In genomic region chr21:39060485-39061099, GRCh38 we compare ENCODE assay signal across 16 cellular contexts.
"Had no signal": no experiment of that assay in that cellular context is flagged by ENCODE, and none has a peak within 500 bp of the region (broad histone marks: within the 10 kb centered on the region; RNA-seq: fewer than 3 reads in every experiment).

No MANE protein-coding gene starts in this region.

- H3K4me1 Mint-ChIP-seq: immature natural killer cell, natural killer cell had no signal

- H3K36me3 Mint-ChIP-seq: activated CD4-positive, alpha-beta memory T cell treated with anti-CD3 and anti-CD28 coated beads for 36 hours; immature natural killer cell; natural killer cell; type B pancreatic cell had no signal

- H3K27ac Mint-ChIP-seq: activated CD4-positive, alpha-beta memory T cell treated with anti-CD3 and anti-CD28 coated beads for 36 hours; activated naive CD4-positive, alpha-beta T cell treated with anti-CD3 and anti-CD28 coated beads for 36 hours; activated T-cell treated with anti-CD3 and anti-CD28 coated beads, Interleukin-2, amount 50 U/mL, for 72 hours; immature natural killer cell; natural killer cell; type B pancreatic cell had no signal

- H3K9me3 Mint-ChIP-seq: activated CD4-positive, alpha-beta memory T cell treated with anti-CD3 and anti-CD28 coated beads for 36 hours; activated naive CD4-positive, alpha-beta T cell treated with anti-CD3 and anti-CD28 coated beads for 36 hours; activated T-cell treated with anti-CD3 and anti-CD28 coated beads, Interleukin-2, amount 50 U/mL, for 72 hours; immature natural killer cell; natural killer cell; type B pancreatic cell had no signal

- DNase-seq: activated CD4-positive, alpha-beta memory T cell treated with anti-CD3 and anti-CD28 coated beads for 36 hours; activated CD4-positive, alpha-beta T cell treated with anti-CD3 and anti-CD28 coated beads for 48 hours; activated CD4-positive, CD25-positive, alpha-beta regulatory T cell; activated effector memory CD4-positive, alpha-beta T cell treated with Interleukin-2 at 50 U/mL for 16 hours; activated naive CD4-positive, alpha-beta T cell treated with anti-CD3 and anti-CD28 coated beads for 36 hours; activated T-cell treated with anti-CD3 and anti-CD28 coated beads, Interleukin-2, amount 50 U/mL, for 72 hours; erythroblast; foreskin fibroblast; immature natural killer cell; left lung; natural killer cell; ovary; spleen; stimulated activated CD4-positive, alpha-beta T cell treated with anti-CD3 and anti-CD28 coated beads, Interleukin-4, amount 100 ng/mL, for 1 hour; stimulated activated naive CD4-positive, alpha-beta T cell had no signal

- H3K4me3 Mint-ChIP-seq: activated CD4-positive, alpha-beta memory T cell treated with anti-CD3 and anti-CD28 coated beads for 36 hours; activated naive CD4-positive, alpha-beta T cell treated with anti-CD3 and anti-CD28 coated beads for 36 hours; activated T-cell treated with anti-CD3 and anti-CD28 coated beads, Interleukin-2, amount 50 U/mL, for 72 hours; immature natural killer cell; natural killer cell; type B pancreatic cell had no signal
